Comparison of ENCODE assay signal across 18 cellular contexts in the genomic region with DNA sequence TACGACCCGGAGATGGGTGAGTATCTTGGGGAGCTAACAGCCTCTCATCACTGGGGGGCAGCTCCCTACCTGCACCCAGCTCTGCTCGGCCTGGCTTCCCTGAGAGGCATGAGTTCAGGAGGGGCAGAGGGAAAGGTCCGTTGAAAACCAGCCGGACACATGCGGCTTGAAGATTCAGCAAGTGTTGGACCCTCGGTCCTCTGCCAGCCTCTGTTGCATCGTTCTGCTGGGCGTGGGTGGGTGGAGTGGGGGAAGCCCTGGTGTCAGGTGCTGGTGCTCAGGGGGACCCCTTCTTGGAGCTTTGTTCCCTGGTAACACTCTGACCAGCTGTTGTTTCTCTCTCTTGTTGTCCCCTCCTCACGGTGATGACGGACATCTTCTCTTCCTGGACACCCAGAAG.
"Had no signal": no experiment of that assay in that cellular context is flagged by ENCODE, and none has a peak within 500 bp of the region (broad histone marks: within the 10 kb centered on the region; RNA-seq: fewer than 3 reads in every experiment).

No MANE protein-coding gene starts in this region.

- H3K4me1 ChIP-seq: prostate gland, sigmoid colon, transverse colon had no signal

- H3K27me3 Mint-ChIP-seq: effector memory CD8-positive, alpha-beta T cell; naive thymus-derived CD4-positive, alpha-beta T cell; stimulated activated naive B cell treated with anti-CD40 and anti-IgM and Interleukin-4, amounts not matched to agents 10 μg/mL and 1 μg/mL and 100 μg/mL, for 72 hours; stimulated activated naive CD8-positive, alpha-beta T cell treated with anti-CD3 and anti-CD28 coated beads, Interleukin-15, Interleukin-2, amounts not matched to agents 100 ng/mL and 50 ng/mL, for 24 hours had no signal

- H3K27ac ChIP-seq: esophagus squamous epithelium, prostate gland, right atrium auricular region, sigmoid colon, thoracic aorta, transverse colon, vagina had no signal

- H3K27ac Mint-ChIP-seq: effector memory CD8-positive, alpha-beta T cell; nephron; stimulated activated naive B cell treated with anti-CD40 and anti-IgM and Interleukin-4, amounts not matched to agents 10 μg/mL and 1 μg/mL and 100 μg/mL, for 72 hours; stimulated activated naive CD8-positive, alpha-beta T cell treated with anti-CD3 and anti-CD28 coated beads, Interleukin-15, Interleukin-2, amounts not matched to agents 100 ng/mL and 50 ng/mL, for 24 hours had no signal

- DNase-seq: cortex of kidney; effector memory CD8-positive, alpha-beta T cell; erythroblast; esophagus squamous epithelium; foreskin melanocyte; glutamatergic neuron; midbrain; naive thymus-derived CD4-positive, alpha-beta T cell; sigmoid colon; stimulated activated CD4-positive, alpha-beta T cell treated with anti-CD3 and anti-CD28 coated beads, Interleukin-4, amount 100 ng/mL, for 4 hours; stimulated activated naive B cell treated with anti-CD40 and anti-IgM and Interleukin-4, amounts not matched to agents 10 μg/mL and 1 μg/mL and 100 μg/mL, for 72 hours; transverse colon had no signal

- ATAC-seq: effector memory CD8-positive, alpha-beta T cell; naive thymus-derived CD4-positive, alpha-beta T cell; stimulated activated naive B cell treated with anti-CD40 and anti-IgM and Interleukin-4, amounts not matched to agents 10 μg/mL and 1 μg/mL and 100 μg/mL, for 72 hours had no signal

- H3K9me3 ChIP-seq: esophagus squamous epithelium, prostate gland, right atrium auricular region, sigmoid colon, thoracic aorta, transverse colon, vagina had no signal

- H3K4me3 Mint-ChIP-seq: effector memory CD8-positive, alpha-beta T cell; naive thymus-derived CD4-positive, alpha-beta T cell; nephron; stimulated activated naive B cell treated with anti-CD40 and anti-IgM and Interleukin-4, amounts not matched to agents 10 μg/mL and 1 μg/mL and 100 μg/mL, for 72 hours; stimulated activated naive CD8-positive, alpha-beta T cell treated with anti-CD3 and anti-CD28 coated beads, Interleukin-15, Interleukin-2, amounts not matched to agents 100 ng/mL and 50 ng/mL, for 24 hours had no signal

- H3K27me3 ChIP-seq: esophagus squamous epithelium, right atrium auricular region, sigmoid colon, transverse colon, vagina had no signal

- H3K4me3 ChIP-seq: esophagus squamous epithelium, prostate gland, right atrium auricular region, sigmoid colon, thoracic aorta, transverse colon, vagina had no signal

- H3K36me3 ChIP-seq: prostate gland, transverse colon had no signal

- H3K9me3 Mint-ChIP-seq: effector memory CD8-positive, alpha-beta T cell; naive thymus-derived CD4-positive, alpha-beta T cell; nephron; stimulated activated naive B cell treated with anti-CD40 and anti-IgM and Interleukin-4, amounts not matched to agents 10 μg/mL and 1 μg/mL and 100 μg/mL, for 72 hours; stimulated activated naive CD8-positive, alpha-beta T cell treated with anti-CD3 and anti-CD28 coated beads, Interleukin-15, Interleukin-2, amounts not matched to agents 100 ng/mL and 50 ng/mL, for 24 hours had no signal
